In the genomic region with DNA sequence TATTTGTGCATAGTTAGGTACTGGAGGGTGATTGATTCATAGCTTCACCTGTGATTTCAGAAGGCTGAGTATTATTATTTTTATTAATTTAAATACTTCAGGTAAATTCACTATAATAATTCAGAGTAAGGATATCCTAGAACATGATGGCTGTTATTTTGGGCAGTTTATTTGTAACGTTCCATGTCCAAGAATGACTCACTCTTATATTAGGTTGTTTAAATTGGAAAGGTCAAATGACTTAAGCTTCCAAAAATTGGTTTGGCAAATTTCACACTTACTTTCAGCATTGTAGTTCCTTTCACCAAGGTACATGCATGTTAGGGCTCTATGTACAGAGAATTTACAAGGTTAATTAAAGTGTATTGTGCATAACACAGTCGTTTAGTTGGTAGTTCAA, we compare ENCODE assay signal across 17 cellular contexts.
"Had no signal": no experiment of that assay in that cellular context is flagged by ENCODE, and none has a peak within 500 bp of the region (broad histone marks: within the 10 kb centered on the region; RNA-seq: fewer than 3 reads in every experiment).

No MANE protein-coding gene starts in this region.

- H3K9me3 ChIP-seq: mucosa of descending colon, upper lobe of left lung had no signal

- H3K27ac ChIP-seq: epithelial cell of prostate, upper lobe of left lung had no signal

- H3K36me3 ChIP-seq: upper lobe of left lung had no signal

- H3K4me1 ChIP-seq: upper lobe of left lung had no signal

- ATAC-seq: effector memory CD8-positive, alpha-beta T cell; mucosa of descending colon; naive thymus-derived CD8-positive, alpha-beta T cell had no signal

- H3K4me3 ChIP-seq: mucosa of descending colon, upper lobe of left lung had no signal

- H3K27me3 ChIP-seq: upper lobe of left lung had no signal

- DNase-seq: activated B cell treated with CpG ODN at 0.5 μM for 24 hours; activated CD4-positive, alpha-beta T cell treated with anti-CD3 and anti-CD28 coated beads, Interleukin-2, amount 10 ng/mL, durations not matched to agents 7 days and 5 days; activated T-cell treated with anti-CD3 and anti-CD28 coated beads for 4 hours; amniotic stem cell; central memory CD4-positive, alpha-beta T cell; effector memory CD8-positive, alpha-beta T cell; foreskin melanocyte; head of caudate nucleus; mammary epithelial cell; mucosa of descending colon; naive thymus-derived CD8-positive, alpha-beta T cell; nucleus accumbens; right cardiac atrium; stimulated activated naive CD4-positive, alpha-beta T cell; T-helper 2 cell; upper lobe of left lung had no signal
